In the genomic region with DNA sequence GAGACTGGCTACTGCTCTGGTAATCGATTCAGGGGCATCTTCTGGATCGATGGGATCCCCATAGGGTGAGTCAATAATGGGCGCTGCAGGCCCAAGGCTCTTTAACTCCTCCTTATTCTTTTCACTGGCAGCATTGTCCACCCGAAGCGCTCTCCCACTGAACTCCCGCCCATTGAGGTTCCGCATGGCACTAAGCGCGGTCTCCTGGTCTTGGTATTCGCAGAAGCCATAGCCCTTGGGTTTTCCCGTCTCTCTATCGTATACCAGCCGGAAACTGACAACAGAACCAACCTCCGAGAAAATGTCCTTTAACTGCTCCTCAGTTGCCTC, we compare ENCODE assay signal across 8 cellular contexts. TPM values are rescaled to one million over a fixed set of nuclear protein-coding genes. Genes with fewer than 3 reads are reported as not detected.
DNase-seq lines count a peak whose midpoint lies in the region; ATAC-seq and TF ChIP-seq lines count a peak whose summit lies in the region.

No MANE protein-coding gene starts in this region.

- H3K4me2 ChIP-seq in HCT116 (ENCODE audit: low read length), result peak overlapping the region; percentile 88

- H2AFZ ChIP-seq in HCT116 (ENCODE audit: low read depth, low read length, poor library complexity, severe bottlenecking), result peak overlapping the region; percentile 20

- no peak for TF ChIP-seq POLR2A in HCT116 (IDR thresholded peaks at IDR 0.05; ENCODE audit: borderline replicate concordance, extremely low read depth, insufficient read depth, insufficient read length)

- peaks cover 35% of the 10 kb centered on the region for H3K79me2 ChIP-seq in HCT116 (ENCODE audit: insufficient read depth, low read length)

- CTCF ChIA-PET in HCT116 (lab: Charles Lee), result no interaction called here

- POLR2A ChIA-PET in HCT116 (lab: Charles Lee), result no interaction called here

- H3K27me3 ChIP-seq in HCT116 (ENCODE audit: insufficient read depth, low read length), result no peaks in the 10 kb centered on the region
- H3K27me3 ChIP-seq in muscle layer of duodenum (ENCODE audit: low read depth, low read length), result no peaks in the 10 kb centered on the region

- H3K36me3 Mint-ChIP-seq in dendritic cell treated with granulocyte-macrophage colony-stimulating factor and Interleukin-4, amounts not matched to agents 40 ng/mL and 50 ng/mL, for 4 days (ENCODE audit: low read depth), result peaks cover 33% of the 10 kb centered on the region

- H3K4me3 Mint-ChIP-seq in dendritic cell treated with granulocyte-macrophage colony-stimulating factor and Interleukin-4, amounts not matched to agents 40 ng/mL and 50 ng/mL, for 4 days, result peak overlapping the region; percentile 92

- peak overlapping the region; percentile 97 for H3K27ac Mint-ChIP-seq in dendritic cell treated with granulocyte-macrophage colony-stimulating factor and Interleukin-4, amounts not matched to agents 40 ng/mL and 50 ng/mL, for 4 days

- no peaks in the 10 kb centered on the region for H3K9me3 ChIP-seq in HCT116 (ENCODE audit: control insufficient read depth in 1 of 2, insufficient read depth in 1 of 2, low read depth in 1 of 2, low read length in 2 of 2)
- H3K9me3 ChIP-seq in muscle layer of duodenum (ENCODE audit: control insufficient read depth in 1 of 2, low read length in 2 of 2), result no peaks in the 10 kb centered on the region

- no peak for TF ChIP-seq RAD21 in HCT116 (IDR thresholded peaks at IDR 0.05; ENCODE audit: low read depth)

- H3K4me3 ChIP-seq in HCT116 (replicated peaks in 1 of 2; ENCODE audit: low read depth in 1 of 2, low read length in 2 of 2), result peak overlapping the region; percentile 71 to 95
- peak overlapping the region; percentile 86 to 97 for H3K4me3 ChIP-seq in muscle layer of duodenum (ENCODE audit: low read depth in 1 of 2, low read length in 2 of 2)

- no peak for DNase-seq in HCT116 (ENCODE audit: low read depth, low spot score)
- peak; percentile 69 for DNase-seq in NCI-H146 treated with DMSO at 0.1 percent for 48 hours (lab: John Stamatoyannopoulos, UW; ENCODE audit: unreplicated experiment)
- no peak for DNase-seq in NCI-H187 treated with DMSO at 0.1 percent for 48 hours (lab: John Stamatoyannopoulos, UW)
- DNase-seq in inferior parietal cortex (ENCODE audit: extremely low spot score), result no peak
- DNase-seq in activated effector memory CD4-positive, alpha-beta T cell treated with anti-CD3 and anti-CD28 coated beads, Interleukin-2, amount 50 U/mL, for 16 hours, result no peak

- peaks cover 12 to 15% of the 10 kb centered on the region in 2 experiments; a peak in 3 of 4 replicates for H3K4me1 ChIP-seq in HCT116 (ENCODE audit: control insufficient read depth in 1 of 2, insufficient read depth in 2 of 2, low read length in 2 of 2)
- peaks cover 14 to 25% of the 10 kb centered on the region in 2 donors for H3K4me1 ChIP-seq in muscle layer of duodenum (ENCODE audit: control insufficient read depth in 1 of 2, insufficient read depth in 2 of 2, low read length in 2 of 2)

- peak; percentile 15 for ATAC-seq in GM18499 (IDR thresholded peaks at IDR 0.05; ENCODE audit: insufficient read depth, unreplicated experiment)
- ATAC-seq in HCT116, result peak; percentile 56

- peak overlapping the region; percentile 70 for H3K9ac ChIP-seq in HCT116 (ENCODE audit: low read length)

- H3K27me3 Mint-ChIP-seq in dendritic cell treated with granulocyte-macrophage colony-stimulating factor and Interleukin-4, amounts not matched to agents 40 ng/mL and 50 ng/mL, for 4 days, result no peaks in the 10 kb centered on the region

- intact Hi-C loops in HCT116 (cut with micrococcal nuclease), result no loop called here
- intact Hi-C loops in dendritic cell treated with granulocyte-macrophage colony-stimulating factor and Interleukin-4, amounts not matched to agents 40 ng/mL and 50 ng/mL, for 4 days (cut with micrococcal nuclease), result no loop called here

- TF ChIP-seq CTCF in HCT116 (IDR thresholded peaks at IDR 0.05 in 2 of 3, conservative IDR thresholded peaks at IDR 0.05 in 1 of 3; ENCODE audit: borderline replicate concordance in 1 of 3, insufficient read depth in 1 of 3, low read depth in 2 of 3, low read length in 2 of 3), result no peak

- peaks cover 27% of the 10 kb centered on the region for H3K4me1 Mint-ChIP-seq in dendritic cell treated with granulocyte-macrophage colony-stimulating factor and Interleukin-4, amounts not matched to agents 40 ng/mL and 50 ng/mL, for 4 days (ENCODE audit: low read depth)

- H4K20me1 ChIP-seq in HCT116 (ENCODE audit: insufficient read depth), result no peaks in the 10 kb centered on the region

- BruUV-seq in HCT116 (replicated peaks; lab: Mats Ljungman, UMichigan), result TSS peak; percentile 67

- H3K9me2 ChIP-seq in HCT116 (ENCODE audit: insufficient read depth), result no peaks in the 10 kb centered on the region

- RAD21 ChIA-PET in HCT116 (lab: Charles Lee; ENCODE audit: low non-redundant PET in 1 of 2, low total read pairs in 2 of 2, uncharacterized antibody in 2 of 2, unreplicated experiment in 2 of 2), result no interaction called here

- no peaks in the 10 kb centered on the region for H3K36me3 ChIP-seq in HCT116 (ENCODE audit: control insufficient read depth in 1 of 2, insufficient read depth in 2 of 2, low read length in 2 of 2)
- H3K36me3 ChIP-seq in muscle layer of duodenum (ENCODE audit: control insufficient read depth in 1 of 2, insufficient read depth in 2 of 2, low read length in 2 of 2), result peaks cover 0 to 5% of the 10 kb centered on the region in 2 donors

- H3K27ac ChIP-seq in HCT116 (ENCODE audit: low read depth, low read length), result peak overlapping the region; percentile 77
- H3K27ac ChIP-seq in muscle layer of duodenum (ENCODE audit: low read length), result peak overlapping the region; percentile 98

- H3K9me3 Mint-ChIP-seq in dendritic cell treated with granulocyte-macrophage colony-stimulating factor and Interleukin-4, amounts not matched to agents 40 ng/mL and 50 ng/mL, for 4 days, result no peaks in the 10 kb centered on the region

TF ChIP-seq in HCT116, 20 proteins besides CTCF, POLR2A, EP300 and RAD21:
- TF ChIP-seq ZFX (IDR thresholded peaks at IDR 0.05) (0 out of 2 replicates have a peak, but pooled peaks have one; percentile 32), CBX3 (IDR thresholded peaks at IDR 0.05; ENCODE audit: low read depth) (no peak)
TF ChIP-seq in HCT116: peak in this region for 1.

RNA-seq across cellular contexts. Expression of gene CSTF2T, which starts 0.3 kb away (rescaled TPM):
- 18.5 TPM for total RNA-seq in HCT116 (2021; ENCODE audit: unreplicated experiment)
- polyA plus RNA-seq in HCT116 (2012), result 7.7 and 10.1 TPM in 2 replicates
